In genomic region chr2:101962243-101962809, GRCh38 we compare ENCODE assay signal across 13 cellular contexts. TPM values are rescaled to one million over a fixed set of nuclear protein-coding genes. Genes with fewer than 3 reads are reported as not detected.
A peak's percentile ranks its signal among the peaks of the same experiment; 100 is the strongest.
DNase-seq lines count a peak whose midpoint lies in the region; ATAC-seq and TF ChIP-seq lines count a peak whose summit lies in the region.
"Had no signal": no experiment of that assay in that cellular context is flagged by ENCODE, and none has a peak within 500 bp of the region (broad histone marks: within the 10 kb centered on the region; RNA-seq: fewer than 3 reads in every experiment).

No MANE protein-coding gene starts in this region.

- H4K8ac ChIP-seq in neuronal stem cell (ENCODE audit: low read depth, low read length) = no peak overlapping the region

- no peak overlapping the region for H2BK12ac ChIP-seq in neuronal stem cell (ENCODE audit: low read length)

- no peak overlapping the region for H4K91ac ChIP-seq in neuronal stem cell (ENCODE audit: low read depth, low read length, poor library complexity)

- H3K36me3 ChIP-seq in neuronal stem cell (replicated peaks in 1 of 2; ENCODE audit: control insufficient read depth in 2 of 2, insufficient read depth in 2 of 2, low read length in 2 of 2) (no peaks in the 10 kb centered on the region), tibial artery (no peaks in the 10 kb centered on the region)

- H2BK15ac ChIP-seq in neuronal stem cell (ENCODE audit: low read length) = no peak overlapping the region

- H3K23ac ChIP-seq in neuronal stem cell (ENCODE audit: low read depth, low read length, poor library complexity) = no peak overlapping the region

- H3K4me3 Mint-ChIP-seq in dendritic cell treated with granulocyte-macrophage colony-stimulating factor and Interleukin-4, amounts not matched to agents 40 ng/mL and 50 ng/mL, for 4 days = peak overlapping the region; percentile 73
- H3K4me3 Mint-ChIP-seq: neural crest cell had no signal

- H3K18ac ChIP-seq in neuronal stem cell (ENCODE audit: low read length) = peak overlapping the region; percentile 34

- H3K4me3 ChIP-seq in neuronal stem cell (ENCODE audit: low read length in 2 of 2) (no peak overlapping the region), tibial artery (no peak overlapping the region)

- no peaks in the 10 kb centered on the region for H3K27me3 ChIP-seq in neuronal stem cell (ENCODE audit: control insufficient read depth in 3 of 3, insufficient read depth in 3 of 3, low read depth in 1 of 3, low read length in 3 of 3)
- no peaks in the 10 kb centered on the region for H3K27me3 ChIP-seq in tibial artery

- no peaks in the 10 kb centered on the region for H3K27me3 Mint-ChIP-seq in dendritic cell treated with granulocyte-macrophage colony-stimulating factor and Interleukin-4, amounts not matched to agents 40 ng/mL and 50 ng/mL, for 4 days

- peaks cover under 1% of the 10 kb centered on the region for H3K36me3 Mint-ChIP-seq in dendritic cell treated with granulocyte-macrophage colony-stimulating factor and Interleukin-4, amounts not matched to agents 40 ng/mL and 50 ng/mL, for 4 days (ENCODE audit: low read depth)

- no peak overlapping the region for H2AFZ ChIP-seq in neuronal stem cell (ENCODE audit: low read length)

- intact Hi-C loops in dendritic cell treated with granulocyte-macrophage colony-stimulating factor and Interleukin-4, amounts not matched to agents 40 ng/mL and 50 ng/mL, for 4 days (cut with micrococcal nuclease) = loop anchor here (5.0 kb wide), 1 partner anchor 40 kb away; no protein-coding TSS in a partner anchor
- intact Hi-C loops in tibial artery (cut with DNase I; ENCODE audit: low total_unique reads) = loop anchor here (5.0 kb wide), 1 partner anchor 265 kb away; the partner anchor contains the start of gene MAP4K4

- no peak overlapping the region for H2BK120ac ChIP-seq in neuronal stem cell (ENCODE audit: low read depth, low read length)

- H2AK5ac ChIP-seq in neuronal stem cell (ENCODE audit: low read depth, low read length) = no peak overlapping the region

- H3K4me1 ChIP-seq in neuronal stem cell (ENCODE audit: control insufficient read depth in 2 of 2, insufficient read depth in 1 of 2, low read depth in 1 of 2, low read length in 2 of 2) (no peaks in the 10 kb centered on the region), tibial artery (peaks cover 7 to 28% (median 22%) of the 10 kb centered on the region in 4 donors)

- H2BK5ac ChIP-seq in neuronal stem cell (ENCODE audit: low read length) = no peak overlapping the region

- DNase-seq in NOMO-1 treated with dmso at 0.1 percent for 144 hours (lab: John Stamatoyannopoulos, UW; ENCODE audit: unreplicated experiment) (peak; percentile 21), neuronal stem cell (ENCODE audit: low spot score) (no peak), tibial artery (no peak), NCI-H187 treated with DMSO at 0.1 percent for 48 hours (lab: John Stamatoyannopoulos, UW) (no peak), NCI-H1694 (lab: John Stamatoyannopoulos, UW) (no peak), SW 1271 (lab: John Stamatoyannopoulos, UW) (no peak)
- DNase-seq: activated naive CD4-positive, alpha-beta T cell treated with Interleukin-2 at 50 U/mL for 16 hours; glutamatergic neuron; stimulated activated CD4-positive, alpha-beta T cell treated with anti-CD3 and anti-CD28 coated beads, Interleukin-12 subunit alpha, Interleukin-12 subunit beta, amount 100 ng/mL, for 4 hours had no signal

- ATAC-seq in HG03354 (IDR thresholded peaks at IDR 0.05; ENCODE audit: poor library complexity, severe bottlenecking, unreplicated experiment) = no peak
- ATAC-seq: SK-N-SH treated with all-trans-retinoic acid at 6 μM for 48 hours had no signal

- WGBS in neuronal stem cell (ENCODE audit: extremely low coverage in 2 of 2, insufficient read length in 2 of 2, insufficient replicate concordance in 1 of 2), 2 donors = no CpG with 5 or more reads among the region's 12 CpGs

- H3K4ac ChIP-seq in neuronal stem cell (ENCODE audit: low read length) = no peak overlapping the region

- H3K4me1 Mint-ChIP-seq in dendritic cell treated with granulocyte-macrophage colony-stimulating factor and Interleukin-4, amounts not matched to agents 40 ng/mL and 50 ng/mL, for 4 days (ENCODE audit: low read depth) = peaks cover 96% of the 10 kb centered on the region
- H3K4me1 Mint-ChIP-seq: neural crest cell had no signal

- no peaks in the 10 kb centered on the region for H3K79me1 ChIP-seq in neuronal stem cell (ENCODE audit: low read depth, low read length)

- no peaks in the 10 kb centered on the region for H3K9me3 Mint-ChIP-seq in dendritic cell treated with granulocyte-macrophage colony-stimulating factor and Interleukin-4, amounts not matched to agents 40 ng/mL and 50 ng/mL, for 4 days

- no peak for TF ChIP-seq CTCF in tibial artery (IDR thresholded peaks at IDR 0.05)

- no peak overlapping the region for H3K9ac ChIP-seq in neuronal stem cell (ENCODE audit: low read depth, low read length, poor library complexity)

- H3K27ac ChIP-seq in neuronal stem cell (replicated peaks; ENCODE audit: low read length) (no peak overlapping the region), tibial artery (peak overlapping the region; percentile 73 to 78)

- H3K4me2 ChIP-seq in neuronal stem cell (ENCODE audit: insufficient read depth, low read length, poor library complexity, severe bottlenecking) = no peak overlapping the region

- H3K14ac ChIP-seq in neuronal stem cell (ENCODE audit: low read length) = no peak overlapping the region

- peak overlapping the region; percentile 79 for H3K27ac Mint-ChIP-seq in dendritic cell treated with granulocyte-macrophage colony-stimulating factor and Interleukin-4, amounts not matched to agents 40 ng/mL and 50 ng/mL, for 4 days

- H3K9me3 ChIP-seq in neuronal stem cell (replicated peaks in 1 of 2; ENCODE audit: control insufficient read depth in 2 of 2, insufficient read depth in 1 of 2, low read depth in 1 of 2, low read length in 2 of 2) = no peaks in the 10 kb centered on the region
- H3K9me3 ChIP-seq in tibial artery = no peaks in the 10 kb centered on the region

RNA-seq across cellular contexts. Expression of gene IL1R2, which starts 29.4 kb away (rescaled TPM):
- not detected for polyA plus RNA-seq in neuronal stem cell (2013, experiment 1 of 2)
- not detected for polyA plus RNA-seq in neuronal stem cell (2013, experiment 2 of 2)
